8 cellular contexts compared by ENCODE assay signal in genomic region chr17:38898812-38899348, GRCh38. TPM values are rescaled to one million over a fixed set of nuclear protein-coding genes. Genes with fewer than 3 reads are reported as not detected.
DNase-seq lines count a peak whose midpoint lies in the region; ATAC-seq and TF ChIP-seq lines count a peak whose summit lies in the region.

No MANE protein-coding gene starts in this region.

- TF ChIP-seq POLR2A in gastroesophageal sphincter (IDR thresholded peaks at IDR 0.05): no peak

- CTCF ChIA-PET in activated CD8-positive, alpha-beta T cell treated with anti-CD3 and anti-CD28 coated beads for 36 hours (lab: Charles Lee): interaction anchor here (1.0 to 3.6 kb wide), 9 partner anchors 9 to 255 kb away, joined by 3 to 25 read pairs (median 4); partner anchors contain the start of gene LASP1

- H3K27ac Mint-ChIP-seq in activated CD8-positive, alpha-beta T cell treated with anti-CD3 and anti-CD28 coated beads for 36 hours: peak overlapping the region; percentile 99

- TF ChIP-seq CTCF in activated CD8-positive, alpha-beta T cell treated with anti-CD3 and anti-CD28 coated beads for 36 hours (IDR thresholded peaks at IDR 0.05): no peak
- TF ChIP-seq CTCF in gastroesophageal sphincter (IDR thresholded peaks at IDR 0.05): no peak

- DNase-seq in Right ventricle myocardium inferior (ENCODE audit: missing footprints): peak; percentile 75
- no peak for DNase-seq in cardiac septum (ENCODE audit: low spot score)
- DNase-seq in Jurkat, Clone E6-1 (ENCODE audit: low read depth, low spot score): peak; percentile 88
- DNase-seq in activated CD8-positive, alpha-beta T cell treated with anti-CD3 and anti-CD28 coated beads for 36 hours: peak; percentile 98
- DNase-seq in stimulated activated CD4-positive, alpha-beta T cell treated with anti-CD3 and anti-CD28 coated beads, Interleukin-1b, Interleukin-23, amount 100 ng/mL, for 48 hours: peak; percentile 91
- no peak for DNase-seq in H7
- no peak for DNase-seq in hepatic stellate cell (ENCODE audit: low spot score)

- WGBS in gastroesophageal sphincter (ENCODE audit: low coverage in 1 of 2), 2 donors: 55 to 78% methylated on average over 5 of the region's 11 CpGs

- TF ChIP-seq EP300 in gastroesophageal sphincter (IDR thresholded peaks at IDR 0.05): no peak

- intact Hi-C loops in Right ventricle myocardium inferior (cut with DNase I) (no loop called here), cardiac septum (cut with DNase I) (no loop called here)
- intact Hi-C loops in activated CD8-positive, alpha-beta T cell treated with anti-CD3 and anti-CD28 coated beads for 36 hours (cut with micrococcal nuclease): loop anchor here (1.0 kb wide), 1 partner anchor 28 kb away; no protein-coding TSS in a partner anchor

- H3K27me3 Mint-ChIP-seq in activated CD8-positive, alpha-beta T cell treated with anti-CD3 and anti-CD28 coated beads for 36 hours: no peaks in the 10 kb centered on the region

- peaks cover 4 to 96% (median 48%) of the 10 kb centered on the region in 3 donors for H3K4me1 ChIP-seq in gastroesophageal sphincter

- peak overlapping the region; percentile 51 for H3K4me3 ChIP-seq in Jurkat, Clone E6-1 (ENCODE audit: low read length)
- no peak overlapping the region for H3K4me3 ChIP-seq in gastroesophageal sphincter
- no peak overlapping the region for H3K4me3 ChIP-seq in H7 (ENCODE audit: insufficient read depth, low read depth, low read length)

- H3K4me3 Mint-ChIP-seq in activated CD8-positive, alpha-beta T cell treated with anti-CD3 and anti-CD28 coated beads for 36 hours: peak overlapping the region; percentile 72

- peaks cover 67% of the 10 kb centered on the region for H3K4me1 Mint-ChIP-seq in activated CD8-positive, alpha-beta T cell treated with anti-CD3 and anti-CD28 coated beads for 36 hours (ENCODE audit: low read depth)

- H3K36me3 ChIP-seq in gastroesophageal sphincter (peaks cover 0 to 56% of the 10 kb centered on the region in 2 donors), H7 (replicated peaks; ENCODE audit: control insufficient read depth, insufficient read depth, low read length) (peaks cover 26% of the 10 kb centered on the region)

- H3K27ac ChIP-seq in gastroesophageal sphincter: peak overlapping the region in 3 of 4 donors; percentile 68 to 73 (median 69)

- ATAC-seq in Right ventricle myocardium inferior (no peak), gastroesophageal sphincter (no peak)
- peak; percentile 89 for ATAC-seq in activated CD8-positive, alpha-beta T cell treated with anti-CD3 and anti-CD28 coated beads for 36 hours

- POLR2A ChIA-PET in activated CD8-positive, alpha-beta T cell treated with anti-CD3 and anti-CD28 coated beads for 36 hours (lab: Charles Lee): interaction anchor here (1.0 to 6.2 kb wide), 13 partner anchors 9 to 200 kb away, joined by 3 to 55 read pairs (median 6); partner anchors contain the start of genes LASP1, LASP1NB and RPL23

- H3K9me3 Mint-ChIP-seq in activated CD8-positive, alpha-beta T cell treated with anti-CD3 and anti-CD28 coated beads for 36 hours: no peaks in the 10 kb centered on the region

- H3K36me3 Mint-ChIP-seq in activated CD8-positive, alpha-beta T cell treated with anti-CD3 and anti-CD28 coated beads for 36 hours (ENCODE audit: low read depth): peaks cover 64% of the 10 kb centered on the region

- H3K27me3 ChIP-seq in gastroesophageal sphincter: no peaks in the 10 kb centered on the region
- no peaks in the 10 kb centered on the region for H3K27me3 ChIP-seq in H7 (ENCODE audit: control insufficient read depth, insufficient read depth, low read length)

- no peaks in the 10 kb centered on the region for H3K9me3 ChIP-seq in gastroesophageal sphincter

RNA-seq across cellular contexts. Expression of gene LASP1, which starts 29.0 kb away (rescaled TPM):
- total RNA-seq in Right ventricle myocardium inferior (38.5 TPM), cardiac septum (25.3 TPM), gastroesophageal sphincter (10 to 100 TPM; 33.5 to 88.9 (median 73.6) TPM)
- polyA plus RNA-seq in Jurkat, Clone E6-1 (2012; ENCODE audit: insufficient read depth, insufficient read length): 90.9 TPM
- total RNA-seq in activated CD8-positive, alpha-beta T cell treated with anti-CD3 and anti-CD28 coated beads for 36 hours: 100 to 1,000 TPM; 135 to 139 TPM
- 122 and 149 TPM in 2 replicates for total RNA-seq in H7 (2014; rRNA removed; shearing (Covaris generic))

RNA-seq across cellular contexts. Expression of gene RPL23, which starts 45.4 kb away (rescaled TPM):
- total RNA-seq in Right ventricle myocardium inferior: 897 TPM
- total RNA-seq in cardiac septum: 564 TPM
- polyA plus RNA-seq in Jurkat, Clone E6-1 (2012; ENCODE audit: insufficient read depth, insufficient read length): 2,665 TPM
- total RNA-seq in activated CD8-positive, alpha-beta T cell treated with anti-CD3 and anti-CD28 coated beads for 36 hours: 1,000 to 10,000 TPM; 1,908 to 1,957 TPM
- total RNA-seq in gastroesophageal sphincter: 1,000 to 10,000 TPM in 3 of 4 donors, 100 to 1,000 TPM in 1; 755 to 2,040 (median 1,511) TPM
- total RNA-seq in H7 (2014; rRNA removed; shearing (Covaris generic)): 1,201 and 1,441 TPM in 2 replicates

Comparison
In these comparisons a context has a peak if more than half of its experiments do, and no peak if none do; other contexts are left out.
1. DNase-seq: peak in Right ventricle myocardium inferior (single experiment), Jurkat, Clone E6-1 (single experiment), activated CD8-positive, alpha-beta T cell treated with anti-CD3 and anti-CD28 coated beads for 36 hours (single experiment) and stimulated activated CD4-positive, alpha-beta T cell treated with anti-CD3 and anti-CD28 coated beads, Interleukin-1b, Interleukin-23, amount 100 ng/mL, for 48 hours (single experiment); none in cardiac septum (single experiment), H7 (single experiment) and hepatic stellate cell (single experiment).